ENCODE assay signal across 2 cellular contexts in genomic region chr17:78609198-78609597, GRCh38.
TF ChIP-seq lines count a peak whose summit lies in the region.

No MANE protein-coding gene starts in this region.

TF ChIP-seq in IMR-90, 13 proteins besides CTCF, POLR2A, EP300 and RAD21:
- TF ChIP-seq MAFK (IDR thresholded peaks at IDR 0.05; ENCODE audit: low read depth, low read length) = no peak
- TF ChIP-seq FOS (IDR thresholded peaks at IDR 0.05; ENCODE audit: low read depth, low read length) = no peak
- no peak for TF ChIP-seq CEBPB (IDR thresholded peaks at IDR 0.05; ENCODE audit: low read depth, low read length)
- TF ChIP-seq CHD1 (IDR thresholded peaks at IDR 0.05; ENCODE audit: low read depth, low read length) = no peak
- no peak for TF ChIP-seq NFE2L2 (IDR thresholded peaks at IDR 0.05; ENCODE audit: low read depth, low read length)
- no peak for TF ChIP-seq MXI1 (IDR thresholded peaks at IDR 0.05; ENCODE audit: borderline replicate concordance, low read depth, low read length)
- no peak for TF ChIP-seq BHLHE40 (IDR thresholded peaks at IDR 0.05; ENCODE audit: low read depth, low read length)
- TF ChIP-seq RCOR1 (IDR thresholded peaks at IDR 0.05; ENCODE audit: insufficient replicate concordance, low read length) = no peak
- TF ChIP-seq, protein P1, sequence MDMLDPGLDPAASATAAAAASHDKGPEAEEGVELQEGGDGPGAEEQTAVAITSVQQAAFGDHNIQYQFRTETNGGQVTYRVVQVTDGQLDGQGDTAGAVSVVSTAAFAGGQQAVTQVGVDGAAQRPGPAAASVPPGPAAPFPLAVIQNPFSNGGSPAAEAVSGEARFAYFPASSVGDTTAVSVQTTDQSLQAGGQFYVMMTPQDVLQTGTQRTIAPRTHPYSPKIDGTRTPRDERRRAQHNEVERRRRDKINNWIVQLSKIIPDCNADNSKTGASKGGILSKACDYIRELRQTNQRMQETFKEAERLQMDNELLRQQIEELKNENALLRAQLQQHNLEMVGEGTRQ (IDR thresholded peaks at IDR 0.05; ENCODE audit: low read depth, low read length) = no peak
TF ChIP-seq in IMR-90: peak in this region for 0.

TF ChIP-seq in WTC11, 78 proteins besides CTCF, POLR2A, EP300 and RAD21:
- TF ChIP-seq, protein P2, sequence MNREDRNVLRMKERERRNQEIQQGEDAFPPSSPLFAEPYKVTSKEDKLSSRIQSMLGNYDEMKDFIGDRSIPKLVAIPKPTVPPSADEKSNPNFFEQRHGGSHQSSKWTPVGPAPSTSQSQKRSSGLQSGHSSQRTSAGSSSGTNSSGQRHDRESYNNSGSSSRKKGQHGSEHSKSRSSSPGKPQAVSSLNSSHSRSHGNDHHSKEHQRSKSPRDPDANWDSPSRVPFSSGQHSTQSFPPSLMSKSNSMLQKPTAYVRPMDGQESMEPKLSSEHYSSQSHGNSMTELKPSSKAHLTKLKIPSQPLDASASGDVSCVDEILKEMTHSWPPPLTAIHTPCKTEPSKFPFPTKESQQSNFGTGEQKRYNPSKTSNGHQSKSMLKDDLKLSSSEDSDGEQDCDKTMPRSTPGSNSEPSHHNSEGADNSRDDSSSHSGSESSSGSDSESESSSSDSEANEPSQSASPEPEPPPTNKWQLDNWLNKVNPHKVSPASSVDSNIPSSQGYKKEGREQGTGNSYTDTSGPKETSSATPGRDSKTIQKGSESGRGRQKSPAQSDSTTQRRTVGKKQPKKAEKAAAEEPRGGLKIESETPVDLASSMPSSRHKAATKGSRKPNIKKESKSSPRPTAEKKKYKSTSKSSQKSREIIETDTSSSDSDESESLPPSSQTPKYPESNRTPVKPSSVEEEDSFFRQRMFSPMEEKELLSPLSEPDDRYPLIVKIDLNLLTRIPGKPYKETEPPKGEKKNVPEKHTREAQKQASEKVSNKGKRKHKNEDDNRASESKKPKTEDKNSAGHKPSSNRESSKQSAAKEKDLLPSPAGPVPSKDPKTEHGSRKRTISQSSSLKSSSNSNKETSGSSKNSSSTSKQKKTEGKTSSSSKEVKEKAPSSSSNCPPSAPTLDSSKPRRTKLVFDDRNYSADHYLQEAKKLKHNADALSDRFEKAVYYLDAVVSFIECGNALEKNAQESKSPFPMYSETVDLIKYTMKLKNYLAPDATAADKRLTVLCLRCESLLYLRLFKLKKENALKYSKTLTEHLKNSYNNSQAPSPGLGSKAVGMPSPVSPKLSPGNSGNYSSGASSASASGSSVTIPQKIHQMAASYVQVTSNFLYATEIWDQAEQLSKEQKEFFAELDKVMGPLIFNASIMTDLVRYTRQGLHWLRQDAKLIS (CRISPR knock-in tag; IDR thresholded peaks at IDR 0.05; ENCODE audit: borderline replicate concordance) = no peak
- TF ChIP-seq, protein P3, sequence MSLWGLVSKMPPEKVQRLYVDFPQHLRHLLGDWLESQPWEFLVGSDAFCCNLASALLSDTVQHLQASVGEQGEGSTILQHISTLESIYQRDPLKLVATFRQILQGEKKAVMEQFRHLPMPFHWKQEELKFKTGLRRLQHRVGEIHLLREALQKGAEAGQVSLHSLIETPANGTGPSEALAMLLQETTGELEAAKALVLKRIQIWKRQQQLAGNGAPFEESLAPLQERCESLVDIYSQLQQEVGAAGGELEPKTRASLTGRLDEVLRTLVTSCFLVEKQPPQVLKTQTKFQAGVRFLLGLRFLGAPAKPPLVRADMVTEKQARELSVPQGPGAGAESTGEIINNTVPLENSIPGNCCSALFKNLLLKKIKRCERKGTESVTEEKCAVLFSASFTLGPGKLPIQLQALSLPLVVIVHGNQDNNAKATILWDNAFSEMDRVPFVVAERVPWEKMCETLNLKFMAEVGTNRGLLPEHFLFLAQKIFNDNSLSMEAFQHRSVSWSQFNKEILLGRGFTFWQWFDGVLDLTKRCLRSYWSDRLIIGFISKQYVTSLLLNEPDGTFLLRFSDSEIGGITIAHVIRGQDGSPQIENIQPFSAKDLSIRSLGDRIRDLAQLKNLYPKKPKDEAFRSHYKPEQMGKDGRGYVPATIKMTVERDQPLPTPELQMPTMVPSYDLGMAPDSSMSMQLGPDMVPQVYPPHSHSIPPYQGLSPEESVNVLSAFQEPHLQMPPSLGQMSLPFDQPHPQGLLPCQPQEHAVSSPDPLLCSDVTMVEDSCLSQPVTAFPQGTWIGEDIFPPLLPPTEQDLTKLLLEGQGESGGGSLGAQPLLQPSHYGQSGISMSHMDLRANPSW (CRISPR knock-in tag; conservative IDR thresholded peaks at IDR 0.05; ENCODE audit: low read depth) = no peak
- TF ChIP-seq, protein P4, sequence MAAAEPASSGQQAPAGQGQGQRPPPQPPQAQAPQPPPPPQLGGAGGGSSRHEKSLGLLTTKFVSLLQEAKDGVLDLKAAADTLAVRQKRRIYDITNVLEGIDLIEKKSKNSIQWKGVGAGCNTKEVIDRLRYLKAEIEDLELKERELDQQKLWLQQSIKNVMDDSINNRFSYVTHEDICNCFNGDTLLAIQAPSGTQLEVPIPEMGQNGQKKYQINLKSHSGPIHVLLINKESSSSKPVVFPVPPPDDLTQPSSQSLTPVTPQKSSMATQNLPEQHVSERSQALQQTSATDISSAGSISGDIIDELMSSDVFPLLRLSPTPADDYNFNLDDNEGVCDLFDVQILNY (CRISPR knock-in tag; IDR thresholded peaks at IDR 0.05) = no peak
- TF ChIP-seq JAZF1 (CRISPR knock-in tag; IDR thresholded peaks at IDR 0.05) (no peak), CREM (CRISPR knock-in tag; IDR thresholded peaks at IDR 0.05) (no peak), FOXP1 (CRISPR knock-in tag; IDR thresholded peaks at IDR 0.05; ENCODE audit: borderline replicate concordance) (no peak), RELA (CRISPR knock-in tag; IDR thresholded peaks at IDR 0.05; ENCODE audit: borderline replicate concordance) (no peak), ZNF416 (CRISPR knock-in tag; IDR thresholded peaks at IDR 0.05) (no peak), GRHL2 (CRISPR knock-in tag; IDR thresholded peaks at IDR 0.05; ENCODE audit: insufficient replicate concordance, severe bottlenecking) (no peak), NFYB (CRISPR knock-in tag; conservative IDR thresholded peaks at IDR 0.05; ENCODE audit: low read depth) (no peak)
- TF ChIP-seq, protein P5, sequence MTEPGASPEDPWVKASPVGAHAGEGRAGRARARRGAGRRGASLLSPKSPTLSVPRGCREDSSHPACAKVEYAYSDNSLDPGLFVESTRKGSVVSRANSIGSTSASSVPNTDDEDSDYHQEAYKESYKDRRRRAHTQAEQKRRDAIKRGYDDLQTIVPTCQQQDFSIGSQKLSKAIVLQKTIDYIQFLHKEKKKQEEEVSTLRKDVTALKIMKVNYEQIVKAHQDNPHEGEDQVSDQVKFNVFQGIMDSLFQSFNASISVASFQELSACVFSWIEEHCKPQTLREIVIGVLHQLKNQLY (CRISPR knock-in tag; IDR thresholded peaks at IDR 0.05) = no peak
- TF ChIP-seq, protein P6, sequence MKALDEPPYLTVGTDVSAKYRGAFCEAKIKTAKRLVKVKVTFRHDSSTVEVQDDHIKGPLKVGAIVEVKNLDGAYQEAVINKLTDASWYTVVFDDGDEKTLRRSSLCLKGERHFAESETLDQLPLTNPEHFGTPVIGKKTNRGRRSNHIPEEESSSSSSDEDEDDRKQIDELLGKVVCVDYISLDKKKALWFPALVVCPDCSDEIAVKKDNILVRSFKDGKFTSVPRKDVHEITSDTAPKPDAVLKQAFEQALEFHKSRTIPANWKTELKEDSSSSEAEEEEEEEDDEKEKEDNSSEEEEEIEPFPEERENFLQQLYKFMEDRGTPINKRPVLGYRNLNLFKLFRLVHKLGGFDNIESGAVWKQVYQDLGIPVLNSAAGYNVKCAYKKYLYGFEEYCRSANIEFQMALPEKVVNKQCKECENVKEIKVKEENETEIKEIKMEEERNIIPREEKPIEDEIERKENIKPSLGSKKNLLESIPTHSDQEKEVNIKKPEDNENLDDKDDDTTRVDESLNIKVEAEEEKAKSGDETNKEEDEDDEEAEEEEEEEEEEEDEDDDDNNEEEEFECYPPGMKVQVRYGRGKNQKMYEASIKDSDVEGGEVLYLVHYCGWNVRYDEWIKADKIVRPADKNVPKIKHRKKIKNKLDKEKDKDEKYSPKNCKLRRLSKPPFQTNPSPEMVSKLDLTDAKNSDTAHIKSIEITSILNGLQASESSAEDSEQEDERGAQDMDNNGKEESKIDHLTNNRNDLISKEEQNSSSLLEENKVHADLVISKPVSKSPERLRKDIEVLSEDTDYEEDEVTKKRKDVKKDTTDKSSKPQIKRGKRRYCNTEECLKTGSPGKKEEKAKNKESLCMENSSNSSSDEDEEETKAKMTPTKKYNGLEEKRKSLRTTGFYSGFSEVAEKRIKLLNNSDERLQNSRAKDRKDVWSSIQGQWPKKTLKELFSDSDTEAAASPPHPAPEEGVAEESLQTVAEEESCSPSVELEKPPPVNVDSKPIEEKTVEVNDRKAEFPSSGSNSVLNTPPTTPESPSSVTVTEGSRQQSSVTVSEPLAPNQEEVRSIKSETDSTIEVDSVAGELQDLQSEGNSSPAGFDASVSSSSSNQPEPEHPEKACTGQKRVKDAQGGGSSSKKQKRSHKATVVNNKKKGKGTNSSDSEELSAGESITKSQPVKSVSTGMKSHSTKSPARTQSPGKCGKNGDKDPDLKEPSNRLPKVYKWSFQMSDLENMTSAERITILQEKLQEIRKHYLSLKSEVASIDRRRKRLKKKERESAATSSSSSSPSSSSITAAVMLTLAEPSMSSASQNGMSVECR (CRISPR knock-in tag; IDR thresholded peaks at IDR 0.05; ENCODE audit: borderline replicate concordance) = no peak
